In genomic region chr17:9410737-9411136, GRCh38 we compare ENCODE assay signal across 20 cellular contexts.
"Had no signal": no experiment of that assay in that cellular context is flagged by ENCODE, and none has a peak within 500 bp of the region (broad histone marks: within the 10 kb centered on the region; RNA-seq: fewer than 3 reads in every experiment).

No MANE protein-coding gene starts in this region.

- H3K27ac Mint-ChIP-seq: IgD-negative memory B cell had no signal

- H3K27me3 Mint-ChIP-seq: IgD-negative memory B cell had no signal

- H3K9me3 Mint-ChIP-seq: IgD-negative memory B cell had no signal

- DNase-seq: KBM-7, MV-4-11, NCI-H1048, NCI-H1105 treated with DMSO at 0.1 percent for 48 hours, NCI-H1417 treated with DMSO at 0.1 percent for 48 hours, NCI-H146, NCI-H1694 treated with DMSO at 0.1 percent for 48 hours, NCI-H1930, NCI-H2081, NCI-H2107, NCI-H2227 treated with DMSO at 0.1 percent for 48 hours, NCI-H524, NCI-H69, NCI-H774, RPMI8226, SHP77, T-helper 1 cell had no signal

- ATAC-seq: SK-N-SH treated with all-trans-retinoic acid at 6 μM for 48 hours had no signal

- FAIRE-seq: RCC 7860 had no signal

- H3K4me3 Mint-ChIP-seq: IgD-negative memory B cell had no signal
